24 cellular contexts compared by ENCODE assay signal in the genomic region with DNA sequence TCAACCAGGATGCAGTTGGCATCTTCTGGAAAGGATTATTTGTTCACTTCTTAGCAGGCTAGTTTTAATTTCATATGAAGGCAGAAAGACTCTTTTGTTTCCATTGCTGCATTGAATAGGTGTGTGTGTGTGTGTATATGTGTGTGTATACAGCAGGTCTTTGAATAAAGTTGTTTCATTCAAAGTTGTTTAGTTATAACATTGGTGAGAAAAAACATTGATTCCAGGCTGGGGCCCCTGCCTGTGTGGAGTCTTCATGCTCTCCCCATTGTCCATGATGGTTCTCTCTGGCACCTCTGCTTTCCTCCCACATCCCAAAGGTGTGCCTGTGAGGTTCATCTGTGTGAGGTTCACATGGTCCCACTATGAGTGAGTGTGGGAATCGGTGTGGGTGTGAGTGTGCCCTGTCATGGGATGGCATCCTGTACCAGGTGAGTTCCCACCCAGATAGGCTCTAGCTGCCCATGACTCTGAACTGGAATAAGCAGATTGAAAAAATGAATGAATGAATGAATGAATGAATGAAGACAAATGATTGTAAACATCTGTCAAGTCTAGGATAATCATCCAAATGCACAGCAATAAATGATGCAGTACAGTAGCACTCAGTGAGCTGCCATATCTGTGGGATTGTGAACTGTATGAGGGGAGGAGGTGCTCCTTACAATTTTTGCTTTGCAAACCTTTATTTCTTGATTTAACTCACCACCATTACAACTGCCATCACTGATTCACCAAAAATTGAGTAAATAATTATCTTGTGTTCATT.
A peak's percentile ranks its signal among the peaks of the same experiment; 100 is the strongest.
DNase-seq lines count a peak whose midpoint lies in the region; ATAC-seq, FAIRE-seq and TF ChIP-seq lines count a peak whose summit lies in the region.
"Had no signal": no experiment of that assay in that cellular context is flagged by ENCODE, and none has a peak within 500 bp of the region (broad histone marks: within the 10 kb centered on the region; RNA-seq: fewer than 3 reads in every experiment).

No MANE protein-coding gene starts in this region.

- no peak overlapping the region for H2BK15ac ChIP-seq in mesenchymal stem cell (ENCODE audit: low read depth, poor library complexity, severe bottlenecking)

- H4K91ac ChIP-seq in mesenchymal stem cell (ENCODE audit: low read length) = no peak overlapping the region

- intact Hi-C loops in MCF 10A (cut with micrococcal nuclease) = no loop called here

- H3K4me1 ChIP-seq in mesenchymal stem cell (ENCODE audit: control insufficient read depth, insufficient read depth, low read depth, low read length) = peaks cover 2% of the 10 kb centered on the region
- H3K4me1 ChIP-seq: BLaER1, Caco-2 had no signal

- no peak overlapping the region for H2BK12ac ChIP-seq in mesenchymal stem cell (ENCODE audit: low read length in 2 of 2)

- no peaks in the 10 kb centered on the region for H3K27me3 ChIP-seq in mesenchymal stem cell (ENCODE audit: control insufficient read depth in 1 of 2, insufficient read depth in 1 of 2, low read length in 2 of 2)
- H3K27me3 ChIP-seq: BLaER1 had no signal

- no peaks in the 10 kb centered on the region for H3K36me3 ChIP-seq in mesenchymal stem cell (ENCODE audit: control insufficient read depth in 1 of 2, insufficient read depth in 2 of 2, low read depth in 1 of 2, low read length in 2 of 2)
- H3K36me3 ChIP-seq: BLaER1 had no signal

- peak; percentile 17 for ATAC-seq in left lobe of liver
- peak; percentile 53 for ATAC-seq in stimulated activated memory B cell treated with anti-CD40 and anti-IgM and Interleukin-4, amounts not matched to agents 10 μg/mL and 1 μg/mL and 100 μg/mL, for 72 hours
- no peak for ATAC-seq in natural killer cell treated with Interleukin-12 subunit alpha and Interleukin-12 subunit beta and Interleukin-15 and Interleukin-18, amount 100 ng/mL, for 72 hours
- ATAC-seq: CD8-positive, alpha-beta T cell; GM23338 had no signal

- no peak overlapping the region for H3K27ac Mint-ChIP-seq in stimulated activated memory B cell treated with anti-CD40 and anti-IgM and Interleukin-4, amounts not matched to agents 10 μg/mL and 1 μg/mL and 100 μg/mL, for 72 hours
- H3K27ac Mint-ChIP-seq in natural killer cell treated with Interleukin-12 subunit alpha and Interleukin-12 subunit beta and Interleukin-15 and Interleukin-18, amount 100 ng/mL, for 72 hours = no peak overlapping the region
- H3K27ac Mint-ChIP-seq in MCF 10A (ENCODE audit: low read depth, unreplicated experiment) = no peak overlapping the region
- H3K27ac Mint-ChIP-seq: B cell; CD4-positive, CD25-positive, alpha-beta regulatory T cell; CD8-positive, alpha-beta T cell; GM23338; HFFc6 had no signal

- CTCF ChIA-PET in MCF 10A (lab: Yijun Ruan, JAX) = no interaction called here

- no peak overlapping the region for H2BK5ac ChIP-seq in mesenchymal stem cell (ENCODE audit: low read depth, low read length, poor library complexity, severe bottlenecking)

- H3K4ac ChIP-seq in mesenchymal stem cell (ENCODE audit: low read depth in 1 of 2, low read length in 2 of 2) = peak overlapping the region in 1 of 2 experiments; percentile 13

- no peak overlapping the region for H3K23ac ChIP-seq in mesenchymal stem cell (ENCODE audit: low read length in 2 of 2)

- H3K4me3 Mint-ChIP-seq in stimulated activated memory B cell treated with anti-CD40 and anti-IgM and Interleukin-4, amounts not matched to agents 10 μg/mL and 1 μg/mL and 100 μg/mL, for 72 hours = no peak overlapping the region
- H3K4me3 Mint-ChIP-seq in natural killer cell treated with Interleukin-12 subunit alpha and Interleukin-12 subunit beta and Interleukin-15 and Interleukin-18, amount 100 ng/mL, for 72 hours = no peak overlapping the region
- no peak overlapping the region for H3K4me3 Mint-ChIP-seq in MCF 10A (ENCODE audit: unreplicated experiment)
- H3K4me3 Mint-ChIP-seq: B cell; CD4-positive, CD25-positive, alpha-beta regulatory T cell; CD8-positive, alpha-beta T cell; GM23338; H9; HFFc6 had no signal

- H3K4me1 Mint-ChIP-seq in stimulated activated memory B cell treated with anti-CD40 and anti-IgM and Interleukin-4, amounts not matched to agents 10 μg/mL and 1 μg/mL and 100 μg/mL, for 72 hours = no peaks in the 10 kb centered on the region
- H3K4me1 Mint-ChIP-seq in natural killer cell treated with Interleukin-12 subunit alpha and Interleukin-12 subunit beta and Interleukin-15 and Interleukin-18, amount 100 ng/mL, for 72 hours (ENCODE audit: low read depth in 2 of 2) = no peaks in the 10 kb centered on the region
- H3K4me1 Mint-ChIP-seq in MCF 10A (ENCODE audit: insufficient read depth, unreplicated experiment) = no peaks in the 10 kb centered on the region
- H3K4me1 Mint-ChIP-seq: B cell; CD4-positive, CD25-positive, alpha-beta regulatory T cell; GM23338 had no signal

- H3K18ac ChIP-seq in mesenchymal stem cell (ENCODE audit: low read depth in 1 of 2, low read length in 2 of 2) = no peak overlapping the region

- no peaks in the 10 kb centered on the region for H3K79me1 ChIP-seq in mesenchymal stem cell (replicated peaks; ENCODE audit: low read length, poor library complexity, severe bottlenecking)

- H4K8ac ChIP-seq in mesenchymal stem cell (ENCODE audit: low read length) = peak overlapping the region; percentile 45

- BruUV-seq in MCF 10A (replicated peaks; lab: Mats Ljungman, UMichigan) = no TSS peak

- 91% methylated on average over 1 of the region's 1 CpG for WGBS in mesenchymal stem cell

- peaks cover 15% of the 10 kb centered on the region for H3K9me3 Mint-ChIP-seq in stimulated activated memory B cell treated with anti-CD40 and anti-IgM and Interleukin-4, amounts not matched to agents 10 μg/mL and 1 μg/mL and 100 μg/mL, for 72 hours
- H3K9me3 Mint-ChIP-seq in natural killer cell treated with Interleukin-12 subunit alpha and Interleukin-12 subunit beta and Interleukin-15 and Interleukin-18, amount 100 ng/mL, for 72 hours = peaks cover 4% of the 10 kb centered on the region
- peaks cover 10% of the 10 kb centered on the region for H3K9me3 Mint-ChIP-seq in MCF 10A (ENCODE audit: unreplicated experiment)

- POLR2A ChIA-PET in MCF 10A (lab: Yijun Ruan, JAX) = interaction anchor here (0.6 to 1.3 kb wide), 2 partner anchors 12 to 131 kb away, joined by 3 to 4 read pairs; no protein-coding TSS in a partner anchor

- H3K36me3 Mint-ChIP-seq in stimulated activated memory B cell treated with anti-CD40 and anti-IgM and Interleukin-4, amounts not matched to agents 10 μg/mL and 1 μg/mL and 100 μg/mL, for 72 hours = no peaks in the 10 kb centered on the region
- no peaks in the 10 kb centered on the region for H3K36me3 Mint-ChIP-seq in natural killer cell treated with Interleukin-12 subunit alpha and Interleukin-12 subunit beta and Interleukin-15 and Interleukin-18, amount 100 ng/mL, for 72 hours
- no peaks in the 10 kb centered on the region for H3K36me3 Mint-ChIP-seq in MCF 10A (ENCODE audit: insufficient read depth, unreplicated experiment)
- H3K36me3 Mint-ChIP-seq: CD4-positive, CD25-positive, alpha-beta regulatory T cell; CD8-positive, alpha-beta T cell had no signal

- no peak overlapping the region for H3K4me2 ChIP-seq in mesenchymal stem cell (ENCODE audit: low read length, poor library complexity, severe bottlenecking)
- H3K4me2 ChIP-seq: BLaER1, GM23338 had no signal

- H3K9ac ChIP-seq in mesenchymal stem cell (ENCODE audit: low read length) = no peak overlapping the region
- H3K9ac ChIP-seq: BLaER1 had no signal

- peak overlapping the region in 1 of 2 experiments; percentile 13 for H3K14ac ChIP-seq in mesenchymal stem cell (ENCODE audit: low read length in 2 of 2)

- no peak overlapping the region for H2AK5ac ChIP-seq in mesenchymal stem cell (ENCODE audit: low read length, severe bottlenecking)

- H3K27ac ChIP-seq in mesenchymal stem cell (ENCODE audit: low read length, poor library complexity, severe bottlenecking) = no peak overlapping the region
- H3K27ac ChIP-seq: 22Rv1, BLaER1, C4-2B had no signal

- H2AFZ ChIP-seq in mesenchymal stem cell (ENCODE audit: low read depth, low read length) = no peak overlapping the region
- H2AFZ ChIP-seq: GM23338 had no signal

- peak; percentile 4 for FAIRE-seq in HTR-8/SVneo (lab: Jason Lieb, UNC)
- FAIRE-seq: A204.1, G401.6, GM12892, GM19239 had no signal

- no peak overlapping the region for H2BK120ac ChIP-seq in mesenchymal stem cell (ENCODE audit: low read depth, low read length)

- H3K27me3 Mint-ChIP-seq in stimulated activated memory B cell treated with anti-CD40 and anti-IgM and Interleukin-4, amounts not matched to agents 10 μg/mL and 1 μg/mL and 100 μg/mL, for 72 hours = peaks cover 11% of the 10 kb centered on the region
- peaks cover 7 to 16% of the 10 kb centered on the region in 2 donors for H3K27me3 Mint-ChIP-seq in natural killer cell treated with Interleukin-12 subunit alpha and Interleukin-12 subunit beta and Interleukin-15 and Interleukin-18, amount 100 ng/mL, for 72 hours
- no peaks in the 10 kb centered on the region for H3K27me3 Mint-ChIP-seq in MCF 10A (ENCODE audit: insufficient read depth, unreplicated experiment)

- H3K9me3 ChIP-seq in mesenchymal stem cell (ENCODE audit: control insufficient read depth, low read length) = no peaks in the 10 kb centered on the region

- H3K4me3 ChIP-seq in mesenchymal stem cell (ENCODE audit: insufficient read depth in 1 of 2, low read depth in 1 of 2, low read length in 2 of 2) = peak overlapping the region in 1 of 2 experiments; percentile 8
- H3K4me3 ChIP-seq: BLaER1, GM23338 had no signal

- DNase-seq in HTR-8/SVneo (ENCODE audit: insufficient read length, low spot score) = no peak
- no peak for DNase-seq in left lobe of liver (ENCODE audit: low spot score)
- DNase-seq in mesenchymal stem cell = no peak
- no peak for DNase-seq in natural killer cell treated with Interleukin-12 subunit alpha and Interleukin-12 subunit beta and Interleukin-15 and Interleukin-18, amount 100 ng/mL, for 72 hours (ENCODE audit: low spot score)
- DNase-seq in mesenteric fat pad (ENCODE audit: low spot score) = no peak
- no peak for DNase-seq in HCEC 1CT
- no peak for DNase-seq in MCF 10A (ENCODE audit: unreplicated experiment)
- DNase-seq: Caco-2; CD4-positive, CD25-positive, alpha-beta regulatory T cell; CD8-positive, alpha-beta T cell; DMS153; DND-41; H9; HFFc6 had no signal

- no peak for TF ChIP-seq CTCF in MCF 10A (IDR thresholded peaks at IDR 0.05; ENCODE audit: unreplicated experiment)

Comparison
In these comparisons a context has a peak if more than half of its experiments do, and no peak if none do; other contexts are left out.
1. ATAC-seq: peak in left lobe of liver (single experiment) and stimulated activated memory B cell treated with anti-CD40 and anti-IgM and Interleukin-4, amounts not matched to agents 10 μg/mL and 1 μg/mL and 100 μg/mL, for 72 hours (single experiment); none in natural killer cell treated with Interleukin-12 subunit alpha and Interleukin-12 subunit beta and Interleukin-15 and Interleukin-18, amount 100 ng/mL, for 72 hours (0 of 2).